In the genomic region with DNA sequence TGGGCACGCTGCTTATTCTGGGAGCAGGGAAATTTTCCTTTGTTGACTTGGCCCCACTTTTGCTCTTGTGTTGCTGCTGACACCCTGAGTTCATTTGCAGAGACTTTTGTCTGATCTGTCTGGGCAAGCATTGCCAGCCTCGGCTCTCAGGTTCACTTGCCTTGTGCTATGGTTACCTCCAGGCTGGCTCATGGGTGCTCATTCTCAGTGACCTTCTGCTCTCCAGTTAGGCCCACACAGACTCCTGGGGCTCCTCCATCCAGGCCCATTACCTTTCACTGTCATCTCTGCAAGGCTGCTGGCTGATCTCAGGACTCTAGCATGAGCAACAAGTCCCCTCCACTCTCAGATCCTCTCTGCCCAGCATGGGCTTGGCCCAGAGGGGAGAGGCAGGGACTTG, we compare ENCODE assay signal across 18 cellular contexts.
A peak's percentile ranks its signal among the peaks of the same experiment; 100 is the strongest.
DNase-seq lines count a peak whose midpoint lies in the region; ATAC-seq, FAIRE-seq and TF ChIP-seq lines count a peak whose summit lies in the region.
"Had no signal": no experiment of that assay in that cellular context is flagged by ENCODE, and none has a peak within 500 bp of the region (broad histone marks: within the 10 kb centered on the region; RNA-seq: fewer than 3 reads in every experiment).

No MANE protein-coding gene starts in this region.

- peak overlapping the region; percentile 27 for H3K4me2 ChIP-seq in GM23338
- H3K4me2 ChIP-seq in Loucy (ENCODE audit: low read depth, low read length, poor library complexity, severe bottlenecking): no peak overlapping the region
- H3K4me2 ChIP-seq in H1 (ENCODE audit: insufficient read depth in 1 of 2, low read depth in 2 of 2, low read length in 2 of 2): peak overlapping the region; percentile 30 to 42
- H3K4me2 ChIP-seq: BLaER1 treated with 17β-estradiol and CSF1 and Interleukin-3, amounts not matched to agents 10 nM and 100 nM had no signal

- H3K4ac ChIP-seq in H1 (replicated peaks; ENCODE audit: insufficient read length, low read depth, low read length): no peak overlapping the region

- peaks cover 25% of the 10 kb centered on the region for H3K4me1 Mint-ChIP-seq in GM23338
- peaks cover 2% of the 10 kb centered on the region for H3K4me1 Mint-ChIP-seq in activated CD4-positive, alpha-beta T cell treated with anti-CD3 and anti-CD28 coated beads, Interleukin-2, amount 10 ng/mL, durations not matched to agents 24 days and 14 days
- H3K4me1 Mint-ChIP-seq in stimulated activated naive B cell treated with anti-CD40 and anti-IgM and Interleukin-4, amounts not matched to agents 10 μg/mL and 1 μg/mL and 100 μg/mL, for 72 hours: no peaks in the 10 kb centered on the region

- 0 out of 2 replicates have a peak, but pooled peaks cover 4% of the 10 kb centered on the region for H3K9me2 ChIP-seq in GM23338 (ENCODE audit: insufficient read depth)
- no peaks in the 10 kb centered on the region for H3K9me2 ChIP-seq in Loucy (replicated peaks; ENCODE audit: low read depth, low read length)

- H3F3A ChIP-seq in GM23338 (replicated peaks; ENCODE audit: low read depth): no peaks in the 10 kb centered on the region
- no peaks in the 10 kb centered on the region for H3F3A ChIP-seq in Loucy (ENCODE audit: low read depth)

- no peak overlapping the region for H2AFZ ChIP-seq in GM23338
- H2AFZ ChIP-seq in Loucy (ENCODE audit: low read length): peak overlapping the region; percentile 79; the same call in 1 of the 2 replicates
- no peak overlapping the region for H2AFZ ChIP-seq in H1 (ENCODE audit: low read length)
- H2AFZ ChIP-seq: GM23248 had no signal

- H3K79me2 ChIP-seq in GM23338 (replicated peaks; ENCODE audit: insufficient read depth): no peaks in the 10 kb centered on the region
- H3K79me2 ChIP-seq in Loucy (ENCODE audit: insufficient read depth, low read length): no peaks in the 10 kb centered on the region
- H3K79me2 ChIP-seq in H1 (ENCODE audit: control insufficient read depth in 1 of 2, insufficient read depth in 2 of 2, low read length in 2 of 2): no peaks in the 10 kb centered on the region

- no peak overlapping the region for H2BK15ac ChIP-seq in H1 (ENCODE audit: low read length)

- DNase-seq in GM23338 (ENCODE audit: low spot score): no peak
- no peak for DNase-seq in H1 (ENCODE audit: low read depth in 1 of 2, low spot score in 2 of 2)
- DNase-seq in activated CD4-positive, alpha-beta T cell treated with anti-CD3 and anti-CD28 coated beads, Interleukin-2, amount 10 ng/mL, durations not matched to agents 24 days and 14 days: no peak
- DNase-seq in colonic mucosa: no peak
- DNase-seq in stimulated activated naive B cell treated with anti-CD40 and anti-IgM and Interleukin-4, amounts not matched to agents 10 μg/mL and 1 μg/mL and 100 μg/mL, for 72 hours: no peak
- DNase-seq: ACHN; CD4-positive, CD25-positive, alpha-beta regulatory T cell; DMS53; GF-D8; GM23248; IMR-90 had no signal

- 73% methylated on average over 2 of the region's 2 CpGs; no CpG with 5 or more reads in 1 of the 2 experiments for WGBS in H1 (ENCODE audit: extremely low coverage in 1 of 2, insufficient coverage in 1 of 2, insufficient read length in 1 of 2, insufficient replicate concordance in 2 of 2, low coverage in 1 of 2, low lambda C conversion rate in 2 of 2, missing lambda C conversion rate in 1 of 2), 2 experiments

- no peak overlapping the region for H3K56ac ChIP-seq in H1 (replicated peaks; ENCODE audit: insufficient read length, low read depth, low read length)

- no peak for TF ChIP-seq CTCF in GM23338 (conservative IDR thresholded peaks at IDR 0.05; ENCODE audit: low read depth in 2 of 2)
- no peak for TF ChIP-seq CTCF in Loucy (conservative IDR thresholded peaks at IDR 0.05; ENCODE audit: low read length)
- no peak for TF ChIP-seq CTCF in H1 (IDR thresholded peaks at IDR 0.05; ENCODE audit: control extremely low read depth in 1 of 3, insufficient read depth in 1 of 3, low read depth in 1 of 3, low read length in 3 of 3)
- no peak for TF ChIP-seq CTCF in colonic mucosa (IDR thresholded peaks at IDR 0.05)

- peaks cover 3% of the 10 kb centered on the region; the same call in 1 of the 3 replicates for H3K9me3 Mint-ChIP-seq in GM23338
- H3K9me3 Mint-ChIP-seq in activated CD4-positive, alpha-beta T cell treated with anti-CD3 and anti-CD28 coated beads, Interleukin-2, amount 10 ng/mL, durations not matched to agents 24 days and 14 days: no peaks in the 10 kb centered on the region
- peaks cover 0 to 2% of the 10 kb centered on the region in 2 donors for H3K9me3 Mint-ChIP-seq in stimulated activated naive B cell treated with anti-CD40 and anti-IgM and Interleukin-4, amounts not matched to agents 10 μg/mL and 1 μg/mL and 100 μg/mL, for 72 hours

- H2BK20ac ChIP-seq in H1 (ENCODE audit: low read length): 0 out of 2 replicates have a peak overlapping the region, but pooled peaks have one; percentile 23

- H3K9ac ChIP-seq in Loucy (ENCODE audit: low read depth, low read length, poor library complexity, severe bottlenecking): no peak overlapping the region
- H3K9ac ChIP-seq in H1 (replicated peaks in 1 of 4; ENCODE audit: extremely low read depth in 1 of 4, low read depth in 3 of 4, low read length in 3 of 4): no peak overlapping the region
- H3K9ac ChIP-seq in iPS-20b (ENCODE audit: low read depth, low read length): no peak overlapping the region
- H3K9ac ChIP-seq in colonic mucosa (ENCODE audit: low read depth in 2 of 2, low read length in 2 of 2): no peak overlapping the region
- H3K9ac ChIP-seq: BLaER1 treated with 17β-estradiol and CSF1 and Interleukin-3, amounts not matched to agents 10 nM and 100 nM; GM23248 had no signal

- no peak overlapping the region for H2AK5ac ChIP-seq in H1 (ENCODE audit: low read depth, low read length)

- H4K20me1 ChIP-seq in GM23338 (replicated peaks; ENCODE audit: insufficient read depth): no peaks in the 10 kb centered on the region
- H4K20me1 ChIP-seq in Loucy (ENCODE audit: insufficient read depth, low read length, poor library complexity, severe bottlenecking): no peaks in the 10 kb centered on the region
- no peaks in the 10 kb centered on the region for H4K20me1 ChIP-seq in H1 (replicated peaks in 1 of 2; ENCODE audit: control insufficient read depth in 1 of 2, insufficient read depth in 2 of 2, low read length in 2 of 2)
- H4K20me1 ChIP-seq: BLaER1 treated with 17β-estradiol and CSF1 and Interleukin-3, amounts not matched to agents 10 nM and 100 nM had no signal

- H3K18ac ChIP-seq in H1 (ENCODE audit: extremely low read depth, low read length): peak overlapping the region; percentile 43

- peak; percentile 18; the same call in 2 of the 3 replicates for ATAC-seq in GM23338
- no peak for ATAC-seq in stimulated activated naive B cell treated with anti-CD40 and anti-IgM and Interleukin-4, amounts not matched to agents 10 μg/mL and 1 μg/mL and 100 μg/mL, for 72 hours (replicated peaks)
- no peak for ATAC-seq in HG03439 (IDR thresholded peaks at IDR 0.05; ENCODE audit: unreplicated experiment)

- no peak for TF ChIP-seq RAD21 in H1 (IDR thresholded peaks at IDR 0.05 in 1 of 2, conservative IDR thresholded peaks at IDR 0.05 in 1 of 2; ENCODE audit: low read depth in 2 of 2, low read length in 2 of 2)

- no peak for FAIRE-seq in H1 (lab: Jason Lieb, UNC)
- FAIRE-seq: GM18507 had no signal

- no peak overlapping the region for H4K91ac ChIP-seq in H1 (replicated peaks; ENCODE audit: insufficient read length, low read length)

- H3K36me3 ChIP-seq in GM23338 (ENCODE audit: insufficient read depth) (no peaks in the 10 kb centered on the region), Loucy (ENCODE audit: insufficient read depth, low read length) (no peaks in the 10 kb centered on the region), H1 (ENCODE audit: control insufficient read depth in 2 of 4, insufficient read depth in 4 of 4, low read length in 3 of 4) (no peaks in the 10 kb centered on the region), iPS-20b (ENCODE audit: insufficient read depth, low read depth, low read length) (no peaks in the 10 kb centered on the region), colonic mucosa (no peaks in the 10 kb centered on the region)
- H3K36me3 ChIP-seq: BLaER1 treated with 17β-estradiol and CSF1 and Interleukin-3, amounts not matched to agents 10 nM and 100 nM; HAP-1 had no signal

- H3K27me3 Mint-ChIP-seq in GM23338 (ENCODE audit: insufficient read depth, low read depth, poor library complexity): peaks cover 11% of the 10 kb centered on the region
- peaks cover 3% of the 10 kb centered on the region for H3K27me3 Mint-ChIP-seq in activated CD4-positive, alpha-beta T cell treated with anti-CD3 and anti-CD28 coated beads, Interleukin-2, amount 10 ng/mL, durations not matched to agents 24 days and 14 days
- H3K27me3 Mint-ChIP-seq in stimulated activated naive B cell treated with anti-CD40 and anti-IgM and Interleukin-4, amounts not matched to agents 10 μg/mL and 1 μg/mL and 100 μg/mL, for 72 hours: peaks cover 5 to 6% of the 10 kb centered on the region in 2 donors

- H3K23me2 ChIP-seq in H1 (ENCODE audit: low read depth, low read length): no peaks in the 10 kb centered on the region

- peak overlapping the region; percentile 41; the same call in 1 of the 2 replicates for H2BK12ac ChIP-seq in H1 (ENCODE audit: low read depth, low read length)

- CTCF ChIA-PET in H1 (lab: Charles Lee; ENCODE audit: partially characterized antibody): no interaction called here

- H3K27ac ChIP-seq in GM23338 (ENCODE audit: low read depth) (no peak overlapping the region), H1 (ENCODE audit: low read depth, low read length) (no peak overlapping the region), iPS-20b (ENCODE audit: low read length) (no peak overlapping the region), colonic mucosa (no peak overlapping the region)
- H3K27ac ChIP-seq: BLaER1 treated with 17β-estradiol and CSF1 and Interleukin-3, amounts not matched to agents 10 nM and 100 nM; GM23248; HL-60 had no signal

- TF ChIP-seq EP300 in H1 (IDR thresholded peaks at IDR 0.05; ENCODE audit: borderline replicate concordance in 1 of 2, low read depth in 2 of 2, low read length in 2 of 2): no peak

- intact Hi-C loops in activated CD4-positive, alpha-beta T cell treated with anti-CD3 and anti-CD28 coated beads, Interleukin-2, amount 10 ng/mL, durations not matched to agents 24 days and 14 days (cut with micrococcal nuclease): no loop called here
- intact Hi-C loops in colonic mucosa (cut with DNase I): no loop called here

- no peak overlapping the region for H3K23ac ChIP-seq in H1 (ENCODE audit: insufficient read length)

- H3K4me3 ChIP-seq in GM23338: no peak overlapping the region; the same call in 1 of the 2 replicates
- H3K4me3 ChIP-seq in Loucy (ENCODE audit: low read length, poor library complexity, severe bottlenecking): no peak overlapping the region
- peak overlapping the region in 2 of 4 experiments; percentile 17 to 30; a peak in 2 of 8 replicates for H3K4me3 ChIP-seq in H1 (ENCODE audit: extremely low read depth in 1 of 4, insufficient read depth in 2 of 4, low read depth in 3 of 4, low read length in 4 of 4)
- peak overlapping the region; percentile 28; the same call in 1 of the 2 replicates for H3K4me3 ChIP-seq in iPS-20b (ENCODE audit: low read length)
- H3K4me3 ChIP-seq in colonic mucosa: no peak overlapping the region
- H3K4me3 ChIP-seq: BLaER1 treated with 17β-estradiol and CSF1 and Interleukin-3, amounts not matched to agents 10 nM and 100 nM; GM23248; HAP-1 had no signal

- H3K4me1 ChIP-seq in GM23338 (ENCODE audit: insufficient read depth) (peaks cover 27% of the 10 kb centered on the region), Loucy (ENCODE audit: insufficient read depth, low read length, poor library complexity, severe bottlenecking) (no peaks in the 10 kb centered on the region), H1 (replicated peaks in 1 of 4; ENCODE audit: control insufficient read depth in 3 of 4, insufficient read depth in 4 of 4, low read length in 3 of 4) (peaks cover 4 to 13% (median 7%) of the 10 kb centered on the region in 4 experiments; a peak in 6 of 7 replicates), iPS-20b (ENCODE audit: insufficient read depth, low read length) (peaks cover 21% of the 10 kb centered on the region), colonic mucosa (no peaks in the 10 kb centered on the region)
- H3K4me1 ChIP-seq: BLaER1 treated with 17β-estradiol and CSF1 and Interleukin-3, amounts not matched to agents 10 nM and 100 nM had no signal

- no peak overlapping the region for H4K5ac ChIP-seq in H1 (ENCODE audit: insufficient read length, low read depth, low read length)

- POLR2A ChIA-PET in H1 (lab: Charles Lee; ENCODE audit: partially characterized antibody): no interaction called here

- H3K9me3 ChIP-seq in Loucy (ENCODE audit: insufficient read depth, low read depth, low read length) (no peaks in the 10 kb centered on the region), H1 (ENCODE audit: insufficient read depth in 2 of 2, low read depth in 1 of 2, low read length in 1 of 2) (0 out of 4 replicates have a peak, but pooled peaks cover 0 to 2% of the 10 kb centered on the region in 2 experiments), iPS-20b (ENCODE audit: insufficient read depth, low read depth, low read length) (no peaks in the 10 kb centered on the region), colonic mucosa (no peaks in the 10 kb centered on the region)
- H3K9me3 ChIP-seq: BLaER1 treated with 17β-estradiol and CSF1 and Interleukin-3, amounts not matched to agents 10 nM and 100 nM; HAP-1 had no signal

- H3K27me3 ChIP-seq in GM23338 (ENCODE audit: insufficient read depth): peaks cover 33% of the 10 kb centered on the region
- H3K27me3 ChIP-seq in Loucy (ENCODE audit: insufficient read depth, low read length, poor library complexity, severe bottlenecking): no peaks in the 10 kb centered on the region
- no peaks in the 10 kb centered on the region; a peak in 1 of 7 replicates for H3K27me3 ChIP-seq in H1 (replicated peaks in 1 of 4; ENCODE audit: control insufficient read depth in 3 of 4, extremely low read depth in 1 of 4, insufficient read depth in 3 of 4, low read length in 3 of 4)
- H3K27me3 ChIP-seq in iPS-20b (ENCODE audit: insufficient read depth, low read length): peaks cover 6% of the 10 kb centered on the region; the same call in 1 of the 2 replicates
- no peaks in the 10 kb centered on the region for H3K27me3 ChIP-seq in colonic mucosa
- H3K27me3 ChIP-seq: BLaER1 treated with 17β-estradiol and CSF1 and Interleukin-3, amounts not matched to agents 10 nM and 100 nM had no signal

- no peak overlapping the region for H3K4me3 Mint-ChIP-seq in GM23338
- no peak overlapping the region for H3K4me3 Mint-ChIP-seq in activated CD4-positive, alpha-beta T cell treated with anti-CD3 and anti-CD28 coated beads, Interleukin-2, amount 10 ng/mL, durations not matched to agents 24 days and 14 days
- no peak overlapping the region for H3K4me3 Mint-ChIP-seq in stimulated activated naive B cell treated with anti-CD40 and anti-IgM and Interleukin-4, amounts not matched to agents 10 μg/mL and 1 μg/mL and 100 μg/mL, for 72 hours
- H3K4me3 Mint-ChIP-seq: CD4-positive, CD25-positive, alpha-beta regulatory T cell had no signal

- H2BK120ac ChIP-seq in H1 (replicated peaks; ENCODE audit: low read depth, low read length): no peak overlapping the region

- no peaks in the 10 kb centered on the region for H3K36me3 Mint-ChIP-seq in GM23338 (ENCODE audit: low read depth)
- H3K36me3 Mint-ChIP-seq in activated CD4-positive, alpha-beta T cell treated with anti-CD3 and anti-CD28 coated beads, Interleukin-2, amount 10 ng/mL, durations not matched to agents 24 days and 14 days (ENCODE audit: low read depth): no peaks in the 10 kb centered on the region
- no peaks in the 10 kb centered on the region for H3K36me3 Mint-ChIP-seq in stimulated activated naive B cell treated with anti-CD40 and anti-IgM and Interleukin-4, amounts not matched to agents 10 μg/mL and 1 μg/mL and 100 μg/mL, for 72 hours
- H3K36me3 Mint-ChIP-seq: CD4-positive, CD25-positive, alpha-beta regulatory T cell had no signal

- no peak for TF ChIP-seq POLR2A in H1 (IDR thresholded peaks at IDR 0.05; ENCODE audit: control extremely low read depth in 1 of 2, low read depth in 2 of 2, low read length in 2 of 2)

- H3K14ac ChIP-seq in H1 (ENCODE audit: insufficient read length): no peak overlapping the region

- no peak overlapping the region for H4K8ac ChIP-seq in H1 (ENCODE audit: extremely low read depth, insufficient read depth, low read length)

- no peak overlapping the region for H2BK5ac ChIP-seq in H1 (ENCODE audit: low read depth, low read length)

- H3K27ac Mint-ChIP-seq in GM23338: no peak overlapping the region; the same call in 1 of the 2 replicates
- no peak overlapping the region for H3K27ac Mint-ChIP-seq in activated CD4-positive, alpha-beta T cell treated with anti-CD3 and anti-CD28 coated beads, Interleukin-2, amount 10 ng/mL, durations not matched to agents 24 days and 14 days
- no peak overlapping the region for H3K27ac Mint-ChIP-seq in stimulated activated naive B cell treated with anti-CD40 and anti-IgM and Interleukin-4, amounts not matched to agents 10 μg/mL and 1 μg/mL and 100 μg/mL, for 72 hours
- H3K27ac Mint-ChIP-seq: CD4-positive, CD25-positive, alpha-beta regulatory T cell had no signal

- no peaks in the 10 kb centered on the region for H3K79me1 ChIP-seq in H1 (ENCODE audit: low read depth, low read length)
